17 cellular contexts compared by ENCODE assay signal in the genomic region with DNA sequence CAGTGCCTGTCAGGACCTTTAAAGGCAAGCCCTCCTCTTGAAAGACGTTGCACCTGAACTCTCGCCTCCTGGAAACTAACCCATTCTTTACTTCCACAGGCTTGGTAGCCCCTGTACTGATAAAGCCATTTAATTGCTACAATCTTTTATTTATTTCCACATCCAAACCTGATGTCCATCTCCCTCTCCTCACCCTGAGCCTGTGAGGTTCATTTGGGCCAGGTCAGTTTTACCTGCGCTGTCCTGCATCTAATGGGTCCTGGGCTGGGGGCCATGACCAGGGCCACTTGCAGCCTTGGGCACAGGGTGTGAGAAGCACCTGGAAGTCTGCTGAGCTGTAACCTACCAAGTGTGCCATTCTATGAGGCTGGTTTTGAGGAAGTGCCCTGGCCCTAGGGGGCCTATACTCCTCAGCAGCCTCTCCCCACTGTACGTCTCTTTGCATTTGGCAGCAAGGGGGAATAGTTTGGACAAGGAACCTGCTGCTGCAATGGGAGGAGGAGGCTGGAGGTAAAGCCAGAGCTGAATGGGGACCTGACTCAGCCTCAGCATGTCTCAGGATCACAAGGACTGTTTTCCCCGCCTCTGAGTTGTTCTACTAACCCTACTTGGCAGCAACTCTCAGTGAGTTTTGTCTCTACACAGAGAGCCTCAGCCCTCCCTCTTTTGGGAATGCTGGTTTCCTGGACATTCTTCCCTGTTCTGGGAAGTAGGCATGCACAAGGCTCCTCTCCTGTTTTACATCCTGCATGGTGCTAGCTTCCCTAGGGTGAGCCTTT. TPM values are rescaled to one million over a fixed set of nuclear protein-coding genes. Genes with fewer than 3 reads are reported as not detected.
DNase-seq lines count a peak whose midpoint lies in the region; ATAC-seq and TF ChIP-seq lines count a peak whose summit lies in the region.
"Had no signal": no experiment of that assay in that cellular context is flagged by ENCODE, and none has a peak within 500 bp of the region (broad histone marks: within the 10 kb centered on the region; RNA-seq: fewer than 3 reads in every experiment).

No MANE protein-coding gene starts in this region.

- no peak for TF ChIP-seq EP300 in SK-N-SH (IDR thresholded peaks at IDR 0.05; ENCODE audit: borderline replicate concordance in 1 of 2, low read depth in 1 of 2, low read length in 1 of 2)

- ATAC-seq in SK-N-SH treated with all-trans-retinoic acid at 6 μM for 48 hours (0 out of 3 replicates have a peak, but pooled peaks have one; percentile 9), right cardiac atrium (peak; percentile 5 to 17), HG03025 (IDR thresholded peaks at IDR 0.05; ENCODE audit: low FRiP score, unreplicated experiment) (no peak)
- ATAC-seq: pancreas, T-cell had no signal

- DNase-seq in SK-N-SH (no peak), right cardiac atrium (no peak), substantia nigra (lab: John Stamatoyannopoulos, UW) (peak in 5 of 49 donors; percentile 10 to 51 (median 25)), HK-2 (ENCODE audit: unreplicated experiment) (no peak), D341Med (ENCODE audit: low spot score) (no peak)
- DNase-seq: activated B cell treated with CpG ODN at 0.5 μM for 24 hours, DMS53, pancreas, T-cell had no signal

- no peak overlapping the region for H3K9ac ChIP-seq in SK-N-SH

- peaks cover 33 to 57% of the 10 kb centered on the region in 2 experiments for H3K36me3 ChIP-seq in SK-N-SH (replicated peaks in 1 of 2; ENCODE audit: control insufficient read depth in 1 of 2, insufficient read depth in 2 of 2, low read length in 1 of 2)
- H3K36me3 ChIP-seq in ectodermal cell (ENCODE audit: control insufficient read depth, insufficient read depth, low read length): peaks cover 4% of the 10 kb centered on the region
- H3K36me3 ChIP-seq: ascending aorta, pancreas had no signal

- peaks cover 2% of the 10 kb centered on the region for H3F3A ChIP-seq in SK-N-SH (replicated peaks; ENCODE audit: insufficient read depth)

- H3K9me3 ChIP-seq in SK-N-SH (no peaks in the 10 kb centered on the region), ectodermal cell (ENCODE audit: control insufficient read depth, low read length) (no peaks in the 10 kb centered on the region), right cardiac atrium (ENCODE audit: control insufficient read depth, low read length) (no peaks in the 10 kb centered on the region)
- H3K9me3 ChIP-seq: ascending aorta, esophagus muscularis mucosa, pancreas had no signal

- TF ChIP-seq CTCF in SK-N-SH (IDR thresholded peaks at IDR 0.05): no peak

- no peak overlapping the region for H2AFZ ChIP-seq in SK-N-SH (ENCODE audit: low read depth)

- H3K9me2 ChIP-seq in SK-N-SH: no peaks in the 10 kb centered on the region

- CTCF ChIA-PET in SK-N-SH (lab: Yijun Ruan, JAX): interaction anchor here (0.6 to 4.5 kb wide), 6 partner anchors 8 to 340 kb away, joined by 3 to 27 read pairs (median 6); no protein-coding TSS in a partner anchor

- H3K4me3 ChIP-seq in SK-N-SH (ENCODE audit: low read depth in 2 of 2, low read length in 1 of 2) (no peak overlapping the region), ectodermal cell (ENCODE audit: insufficient read depth, low read depth, low read length) (no peak overlapping the region), right cardiac atrium (ENCODE audit: low read length) (no peak overlapping the region)
- H3K4me3 ChIP-seq: ascending aorta, esophagus muscularis mucosa, pancreas, skin epidermis had no signal

- H3K27me3 ChIP-seq in SK-N-SH (ENCODE audit: insufficient read depth) (no peaks in the 10 kb centered on the region), ectodermal cell (ENCODE audit: control insufficient read depth, insufficient read depth, low read length, poor library complexity, severe bottlenecking) (no peaks in the 10 kb centered on the region), right cardiac atrium (ENCODE audit: control insufficient read depth, insufficient read depth) (no peaks in the 10 kb centered on the region)
- H3K27me3 ChIP-seq: ascending aorta, pancreas had no signal

- POLR2A ChIA-PET in SK-N-SH (lab: Yijun Ruan, JAX): no interaction called here

- 100% methylated on average over 5 of the region's 5 CpGs for whole genome bisulfite sequencing in SK-N-SH (ENCODE audit: low lambda C conversion rate)
- 62 to 72% methylated on average over 5 of the region's 5 CpGs for WGBS in ectodermal cell, 2 experiments
- WGBS in right cardiac atrium: 77% methylated on average over 5 of the region's 5 CpGs

- peaks cover 0 to 3% of the 10 kb centered on the region in 2 experiments; a peak in 1 of 4 replicates for H3K4me1 ChIP-seq in SK-N-SH (ENCODE audit: control insufficient read depth in 1 of 2, insufficient read depth in 2 of 2, low read depth in 1 of 2, low read length in 1 of 2)
- H3K4me1 ChIP-seq in ectodermal cell (ENCODE audit: control insufficient read depth, insufficient read depth, low read length): peaks cover 19% of the 10 kb centered on the region
- H3K4me1 ChIP-seq in right cardiac atrium (ENCODE audit: control insufficient read depth, insufficient read depth, low read length): peaks cover 6% of the 10 kb centered on the region
- H3K4me1 ChIP-seq: ascending aorta, pancreas had no signal

- H3K4me2 ChIP-seq in SK-N-SH: no peak overlapping the region

- no peak for TF ChIP-seq RAD21 in SK-N-SH (IDR thresholded peaks at IDR 0.05; ENCODE audit: low read length)

- H4K20me1 ChIP-seq in SK-N-SH (ENCODE audit: insufficient read depth): no peaks in the 10 kb centered on the region

- H3K27ac ChIP-seq in SK-N-SH (ENCODE audit: low read depth in 2 of 2, low read length in 1 of 2) (no peak overlapping the region), ectodermal cell (ENCODE audit: insufficient read depth, low read depth, low read length, poor library complexity, severe bottlenecking) (peak overlapping the region; percentile 17), right cardiac atrium (ENCODE audit: low read length) (peak overlapping the region; percentile 83), substantia nigra (ENCODE audit: low read depth, low read length, poor library complexity, severe bottlenecking) (peak overlapping the region; percentile 5)
- H3K27ac ChIP-seq: 22Rv1, ascending aorta, C4-2B, esophagus muscularis mucosa, pancreas, skin epidermis had no signal

- intact Hi-C loops in right cardiac atrium (cut with DNase I): no loop called here

- no peaks in the 10 kb centered on the region for H3K79me2 ChIP-seq in SK-N-SH (ENCODE audit: insufficient read depth)

TF ChIP-seq in SK-N-SH treated with all-trans-retinoic acid at 6 μM for 48 hours, 23 proteins besides CTCF, POLR2A, EP300 and RAD21 (continues in another document):
- TF ChIP-seq, protein P1, sequence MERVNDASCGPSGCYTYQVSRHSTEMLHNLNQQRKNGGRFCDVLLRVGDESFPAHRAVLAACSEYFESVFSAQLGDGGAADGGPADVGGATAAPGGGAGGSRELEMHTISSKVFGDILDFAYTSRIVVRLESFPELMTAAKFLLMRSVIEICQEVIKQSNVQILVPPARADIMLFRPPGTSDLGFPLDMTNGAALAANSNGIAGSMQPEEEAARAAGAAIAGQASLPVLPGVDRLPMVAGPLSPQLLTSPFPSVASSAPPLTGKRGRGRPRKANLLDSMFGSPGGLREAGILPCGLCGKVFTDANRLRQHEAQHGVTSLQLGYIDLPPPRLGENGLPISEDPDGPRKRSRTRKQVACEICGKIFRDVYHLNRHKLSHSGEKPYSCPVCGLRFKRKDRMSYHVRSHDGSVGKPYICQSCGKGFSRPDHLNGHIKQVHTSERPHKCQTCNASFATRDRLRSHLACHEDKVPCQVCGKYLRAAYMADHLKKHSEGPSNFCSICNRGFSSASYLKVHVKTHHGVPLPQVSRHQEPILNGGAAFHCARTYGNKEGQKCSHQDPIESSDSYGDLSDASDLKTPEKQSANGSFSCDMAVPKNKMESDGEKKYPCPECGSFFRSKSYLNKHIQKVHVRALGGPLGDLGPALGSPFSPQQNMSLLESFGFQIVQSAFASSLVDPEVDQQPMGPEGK (CRISPR knock-in tag; IDR thresholded peaks at IDR 0.05; ENCODE audit: borderline replicate concordance): no peak
- TF ChIP-seq RARB (CRISPR knock-in tag; IDR thresholded peaks at IDR 0.05) (no peak), GLIS3 (CRISPR knock-in tag; IDR thresholded peaks at IDR 0.05) (no peak), OSR1 (CRISPR knock-in tag; IDR thresholded peaks at IDR 0.05) (no peak), ZFP30 (CRISPR knock-in tag; IDR thresholded peaks at IDR 0.05) (no peak)

TF ChIP-seq in SK-N-SH, 30 proteins besides CTCF, POLR2A, EP300 and RAD21 (continues in another document):
- no peak for TF ChIP-seq CHD2 (IDR thresholded peaks at IDR 0.05; ENCODE audit: low read length, partially characterized antibody)
- no peak for TF ChIP-seq TAF1 (IDR thresholded peaks at IDR 0.05; ENCODE audit: borderline replicate concordance, low read depth, low read length)
- TF ChIP-seq RXRA (IDR thresholded peaks at IDR 0.05; ENCODE audit: borderline replicate concordance, low read depth): no peak
- no peak for TF ChIP-seq NFIC (IDR thresholded peaks at IDR 0.05; ENCODE audit: borderline replicate concordance)
- TF ChIP-seq ELF1 (IDR thresholded peaks at IDR 0.05): no peak

RNA-seq across cellular contexts. Expression of a gene that starts 53.8 kb away (rescaled TPM):
- polyA plus RNA-seq in SK-N-SH (2012; rRNA removed): 1.8 TPM in 2 replicates
- polyA plus RNA-seq in SK-N-SH (2012; cell fraction: cytosol; rRNA removed): 2.6 and 2.9 TPM in 2 replicates
- polyA plus RNA-seq in SK-N-SH (2012; cell fraction: nucleus; rRNA removed): 1.2 and 2.2 TPM in 2 replicates
- polyA plus RNA-seq in ectodermal cell (2013, experiment 1 of 4): 33.2 TPM
- polyA plus RNA-seq in ectodermal cell (2013, experiment 2 of 4): 31.9 TPM
- 24.2 TPM for polyA plus RNA-seq in ectodermal cell (2013, experiment 3 of 4)
- polyA plus RNA-seq in ectodermal cell (2013, experiment 4 of 4): 25.6 TPM
- total RNA-seq in right cardiac atrium: 1 to 10 TPM; 2.9 to 3.4 (median 3.0) TPM
- polyA plus RNA-seq in right cardiac atrium: 0.97 TPM

RNA-seq across cellular contexts. Expression of a gene that starts 56.1 kb away (rescaled TPM):
- 16.5 and 18.4 TPM in 2 replicates for polyA plus RNA-seq in SK-N-SH (2012; rRNA removed)
- 22.0 and 28.5 TPM in 2 replicates for polyA plus RNA-seq in SK-N-SH (2012; cell fraction: cytosol; rRNA removed)
- 7.9 and 15.1 TPM in 2 replicates for polyA plus RNA-seq in SK-N-SH (2012; cell fraction: nucleus; rRNA removed)
- 54.3 TPM for polyA plus RNA-seq in ectodermal cell (2013, experiment 1 of 4)
- 61.6 TPM for polyA plus RNA-seq in ectodermal cell (2013, experiment 2 of 4)
- polyA plus RNA-seq in ectodermal cell (2013, experiment 3 of 4): 42.5 TPM
- polyA plus RNA-seq in ectodermal cell (2013, experiment 4 of 4): 50.2 TPM
- 10 to 100 TPM; 17.4 to 21.2 (median 19.3) TPM for total RNA-seq in right cardiac atrium
- 19.7 TPM for polyA plus RNA-seq in right cardiac atrium

Comparison
In these comparisons a context has a peak if more than half of its experiments do, and no peak if none do; other contexts are left out.
1. H3K27ac ChIP-seq: peak in ectodermal cell (single experiment), right cardiac atrium (single experiment) and substantia nigra (single experiment); none in SK-N-SH (0 of 2).